ENCODE assay signal across 8 cellular contexts in the genomic region with DNA sequence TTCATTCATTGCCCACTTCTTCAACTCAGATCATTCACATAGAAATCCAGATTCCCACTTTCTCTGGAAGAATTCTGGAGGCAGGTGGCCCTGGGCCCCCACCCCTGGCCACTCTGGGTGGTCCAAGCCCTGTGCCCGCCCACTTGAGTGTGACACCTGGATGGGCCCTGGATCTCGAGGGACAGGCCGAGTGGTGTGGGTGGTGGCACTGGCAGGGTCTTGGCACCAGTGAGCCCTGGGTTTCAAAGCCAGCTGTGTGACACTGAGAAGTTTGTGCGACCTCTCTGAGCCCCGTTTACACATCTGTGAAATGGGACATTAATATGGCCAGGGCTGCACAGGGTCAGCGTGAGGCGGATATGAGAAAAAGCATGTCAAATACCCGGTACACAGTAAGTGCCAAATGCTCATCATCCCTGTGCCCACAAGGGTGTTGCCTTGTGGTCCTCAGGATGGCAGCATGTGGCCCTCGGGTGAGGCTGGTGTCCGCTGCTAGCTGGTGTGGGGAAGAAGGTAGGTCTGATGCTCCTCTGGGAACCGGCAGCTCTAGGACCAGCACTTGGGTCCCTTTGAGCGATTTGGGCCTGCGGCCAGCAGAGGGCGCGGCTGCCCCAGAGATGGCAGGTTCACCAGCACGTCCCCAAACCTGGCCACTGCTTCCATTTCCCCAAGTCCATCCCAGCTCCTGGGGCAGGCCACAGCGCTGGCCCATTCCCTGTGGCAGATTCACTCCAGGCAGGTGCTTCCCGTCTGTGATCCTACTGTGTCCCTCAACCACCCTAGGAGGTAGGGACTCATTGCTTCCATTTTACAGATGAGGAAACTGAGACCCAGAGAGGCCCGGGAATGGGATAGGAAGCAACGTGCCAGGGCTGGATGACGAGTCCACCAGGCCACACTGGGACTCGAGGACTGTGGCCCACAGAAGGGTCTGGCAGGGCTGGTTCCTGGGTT. TPM values are rescaled to one million over a fixed set of nuclear protein-coding genes. Genes with fewer than 3 reads are reported as not detected.
DNase-seq lines count a peak whose midpoint lies in the region; ATAC-seq, FAIRE-seq and TF ChIP-seq lines count a peak whose summit lies in the region.
"Had no signal": no experiment of that assay in that cellular context is flagged by ENCODE, and none has a peak within 500 bp of the region (broad histone marks: within the 10 kb centered on the region; RNA-seq: fewer than 3 reads in every experiment).

No MANE protein-coding gene starts in this region.

- peak; percentile 22 for ATAC-seq in Right ventricle myocardium superior (ENCODE audit: poor library complexity)
- peak; percentile 37 for ATAC-seq in upper lobe of right lung

- no peaks in the 10 kb centered on the region for H3K9me3 ChIP-seq in upper lobe of right lung

- no peaks in the 10 kb centered on the region for H3K9me3 Mint-ChIP-seq in activated naive CD4-positive, alpha-beta T cell treated with anti-CD3 and anti-CD28 coated beads, Interleukin-2, amount 10 ng/mL, durations not matched to agents 7 days and 5 days

- peak; percentile 56 for FAIRE-seq in GM12891 (lab: Jason Lieb, UNC)
- FAIRE-seq: islet of Langerhans had no signal

- TF ChIP-seq CTCF in LNCAP (IDR thresholded peaks at IDR 0.05) (peak; percentile 87), upper lobe of right lung (IDR thresholded peaks at IDR 0.05) (peak; percentile 75)

- no peak overlapping the region for H3K27ac Mint-ChIP-seq in activated naive CD4-positive, alpha-beta T cell treated with anti-CD3 and anti-CD28 coated beads, Interleukin-2, amount 10 ng/mL, durations not matched to agents 7 days and 5 days

- TF ChIP-seq POLR2A in GM12891 (IDR thresholded peaks at IDR 0.05; ENCODE audit: low read depth, low read length), result no peak

- H3K4me3 ChIP-seq in upper lobe of right lung, result no peak overlapping the region

- no peak overlapping the region for H3K27ac ChIP-seq in upper lobe of right lung

- intact Hi-C loops in Right ventricle myocardium superior (cut with DNase I), result loop anchor here (2.0 to 5.0 kb wide), 2 partner anchors 102 to 231 kb away; a partner anchor contains a TSS
- intact Hi-C loops in posterior cingulate gyrus (cut with DNase I), result loop anchor here (1.0 kb wide), 1 partner anchor 110 kb away; no protein-coding TSS in a partner anchor
- intact Hi-C loops in upper lobe of right lung (cut with DNase I), result no loop called here

- H3K27me3 Mint-ChIP-seq in activated naive CD4-positive, alpha-beta T cell treated with anti-CD3 and anti-CD28 coated beads, Interleukin-2, amount 10 ng/mL, durations not matched to agents 7 days and 5 days, result peaks cover 43% of the 10 kb centered on the region

- DNase-seq in GM12891 (ENCODE audit: insufficient read length, low spot score) (peak; percentile 85), SKM-1 treated with dmso at 0.1 percent for 144 hours (lab: John Stamatoyannopoulos, UW; ENCODE audit: unreplicated experiment) (peak; percentile 68), Right ventricle myocardium superior (peak; percentile 90), posterior cingulate gyrus (peak; percentile 71 to 98 (median 86)), upper lobe of right lung (peak; percentile 92)
- DNase-seq in activated naive CD4-positive, alpha-beta T cell treated with anti-CD3 and anti-CD28 coated beads, Interleukin-2, amount 10 ng/mL, durations not matched to agents 7 days and 5 days, result peak; percentile 86

- H3K4me3 Mint-ChIP-seq in activated naive CD4-positive, alpha-beta T cell treated with anti-CD3 and anti-CD28 coated beads, Interleukin-2, amount 10 ng/mL, durations not matched to agents 7 days and 5 days, result no peak overlapping the region

- CTCF ChIA-PET in activated naive CD4-positive, alpha-beta T cell treated with anti-CD3 and anti-CD28 coated beads, Interleukin-2, amount 10 ng/mL, durations not matched to agents 7 days and 5 days (lab: Charles Lee), result interaction anchor here (0.6 to 5.8 kb wide), 24 partner anchors 9 to 549 kb away, joined by 3 to 54 read pairs (median 4); a partner anchor contains a TSS

- H3K27me3 ChIP-seq in upper lobe of right lung, result no peaks in the 10 kb centered on the region

- H3K36me3 Mint-ChIP-seq in activated naive CD4-positive, alpha-beta T cell treated with anti-CD3 and anti-CD28 coated beads, Interleukin-2, amount 10 ng/mL, durations not matched to agents 7 days and 5 days, result no peaks in the 10 kb centered on the region

- peaks cover 20% of the 10 kb centered on the region for H3K4me1 Mint-ChIP-seq in activated naive CD4-positive, alpha-beta T cell treated with anti-CD3 and anti-CD28 coated beads, Interleukin-2, amount 10 ng/mL, durations not matched to agents 7 days and 5 days

- H3K4me1 ChIP-seq in upper lobe of right lung, result peaks cover 19% of the 10 kb centered on the region

- H3K36me3 ChIP-seq in upper lobe of right lung, result peaks cover 34% of the 10 kb centered on the region

TF ChIP-seq in GM12891, 5 proteins besides CTCF, POLR2A, EP300 and RAD21:
- no peak for TF ChIP-seq POLR2AphosphoS5 (IDR thresholded peaks at IDR 0.05; ENCODE audit: low read depth, low read length)
- peak; percentile 34; the same call in 1 of the 2 replicates for TF ChIP-seq POU2F2 (IDR thresholded peaks at IDR 0.05; ENCODE audit: low read depth, low read length)
TF ChIP-seq in GM12891: peak in this region for 1.

RNA-seq across cellular contexts. Expression of a gene that starts 3.6 kb away (rescaled TPM):
- polyA plus RNA-seq in GM12891 (2012; ENCODE audit: low read depth, missing spikeins), result 0.23 TPM
- total RNA-seq in Right ventricle myocardium superior (7.2 TPM), upper lobe of right lung (19.0 TPM)

RNA-seq across cellular contexts. Expression of a gene that starts 11.4 kb away (rescaled TPM):
- not detected for polyA plus RNA-seq in GM12891 (2012; ENCODE audit: low read depth, missing spikeins)
- total RNA-seq in Right ventricle myocardium superior (0.46 TPM), upper lobe of right lung (not detected)

RNA-seq across cellular contexts. Expression of a gene that starts 57.7 kb away (rescaled TPM):
- polyA plus RNA-seq in GM12891 (2012; ENCODE audit: low read depth, missing spikeins), result 1.0 TPM
- total RNA-seq in Right ventricle myocardium superior (49.3 TPM), upper lobe of right lung (9.7 TPM)
